8 cellular contexts compared by ENCODE assay signal in the genomic region with DNA sequence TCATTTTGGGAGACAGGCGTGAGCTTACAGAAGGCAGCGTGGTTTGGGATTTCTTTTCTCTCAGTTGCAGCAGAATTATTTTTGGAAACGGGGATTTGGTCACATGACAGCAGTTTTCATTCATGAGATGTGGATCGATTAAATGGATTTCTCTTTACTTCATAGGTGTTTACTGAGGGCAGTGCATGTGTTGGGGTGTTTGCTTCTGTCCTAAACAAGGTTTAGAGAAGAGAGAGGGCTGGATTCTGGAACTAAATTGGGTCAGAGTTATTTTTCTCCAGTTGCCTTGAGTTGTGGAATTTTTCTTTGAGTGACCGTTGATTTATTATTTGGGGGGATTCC. TPM values are rescaled to one million over a fixed set of nuclear protein-coding genes. Genes with fewer than 3 reads are reported as not detected.
DNase-seq lines count a peak whose midpoint lies in the region; ATAC-seq and TF ChIP-seq lines count a peak whose summit lies in the region.

No MANE protein-coding gene starts in this region.

- peak overlapping the region; percentile 47 for H3K4me3 ChIP-seq in AG10803 (ENCODE audit: low read length)
- peak overlapping the region; percentile 20; the same call in 1 of the 2 replicates for H3K4me3 ChIP-seq in MG63
- H3K4me3 ChIP-seq in endocrine pancreas (ENCODE audit: control insufficient read depth, insufficient read depth, low read length), result peak overlapping the region; percentile 69
- no peak overlapping the region for H3K4me3 ChIP-seq in neutrophil (ENCODE audit: low read depth in 1 of 2, low read length in 1 of 2)

- DNase-seq in AG10803 (ENCODE audit: low read depth), result no peak
- no peak for DNase-seq in MG63

- H3K4me1 ChIP-seq in endocrine pancreas (ENCODE audit: control insufficient read depth, insufficient read depth, low read length), result peaks cover 9% of the 10 kb centered on the region
- peaks cover 7 to 8% of the 10 kb centered on the region in 2 experiments for H3K4me1 ChIP-seq in neutrophil (ENCODE audit: control insufficient read depth in 1 of 2, insufficient read depth in 1 of 2, low read depth in 1 of 2, low read length in 1 of 2)

- no peaks in the 10 kb centered on the region for H3K36me3 ChIP-seq in MG63
- H3K36me3 ChIP-seq in endocrine pancreas (ENCODE audit: control insufficient read depth, insufficient read depth, low read length), result no peaks in the 10 kb centered on the region
- no peaks in the 10 kb centered on the region for H3K36me3 ChIP-seq in neutrophil

- TF ChIP-seq CTCF in AG10803 (conservative IDR thresholded peaks at IDR 0.05; ENCODE audit: low read length) (no peak), neutrophil (IDR thresholded peaks at IDR 0.05) (no peak)

- ATAC-seq in HG03045 (IDR thresholded peaks at IDR 0.05; ENCODE audit: unreplicated experiment) (no peak), GM19395 (IDR thresholded peaks at IDR 0.05; ENCODE audit: unreplicated experiment) (no peak), GM18870 (IDR thresholded peaks at IDR 0.05; ENCODE audit: unreplicated experiment) (no peak), GM18502 (IDR thresholded peaks at IDR 0.05; ENCODE audit: poor library complexity, unreplicated experiment) (no peak)

- no peaks in the 10 kb centered on the region; the same call in 1 of the 2 replicates for H3K9me3 ChIP-seq in MG63
- no peaks in the 10 kb centered on the region for H3K9me3 ChIP-seq in endocrine pancreas (ENCODE audit: control insufficient read depth, low read length)
- H3K9me3 ChIP-seq in neutrophil, result no peaks in the 10 kb centered on the region

- peak overlapping the region; percentile 26 for H3K27ac ChIP-seq in neutrophil

- H3K9ac ChIP-seq in endocrine pancreas (ENCODE audit: control insufficient read depth, insufficient read depth, low read length), result peak overlapping the region; percentile 54

- H3K27me3 ChIP-seq in MG63 (no peaks in the 10 kb centered on the region), endocrine pancreas (ENCODE audit: control insufficient read depth, insufficient read depth, low read length) (no peaks in the 10 kb centered on the region), neutrophil (no peaks in the 10 kb centered on the region)

RNA-seq across cellular contexts. Expression of a gene that starts 18.6 kb away (rescaled TPM):
- total RNA-seq in MG63 (2014; rRNA removed; shearing (Covaris generic); ENCODE audit: low replicate concordance), result 7.1 and 8.2 TPM in 2 replicates

Comparison
In these comparisons a context has a peak if more than half of its experiments do, and no peak if none do; other contexts are left out.
1. H3K4me3 ChIP-seq: peak in AG10803 (single experiment), MG63 (single experiment) and endocrine pancreas (single experiment); none in neutrophil (0 of 2).